In the genomic region with DNA sequence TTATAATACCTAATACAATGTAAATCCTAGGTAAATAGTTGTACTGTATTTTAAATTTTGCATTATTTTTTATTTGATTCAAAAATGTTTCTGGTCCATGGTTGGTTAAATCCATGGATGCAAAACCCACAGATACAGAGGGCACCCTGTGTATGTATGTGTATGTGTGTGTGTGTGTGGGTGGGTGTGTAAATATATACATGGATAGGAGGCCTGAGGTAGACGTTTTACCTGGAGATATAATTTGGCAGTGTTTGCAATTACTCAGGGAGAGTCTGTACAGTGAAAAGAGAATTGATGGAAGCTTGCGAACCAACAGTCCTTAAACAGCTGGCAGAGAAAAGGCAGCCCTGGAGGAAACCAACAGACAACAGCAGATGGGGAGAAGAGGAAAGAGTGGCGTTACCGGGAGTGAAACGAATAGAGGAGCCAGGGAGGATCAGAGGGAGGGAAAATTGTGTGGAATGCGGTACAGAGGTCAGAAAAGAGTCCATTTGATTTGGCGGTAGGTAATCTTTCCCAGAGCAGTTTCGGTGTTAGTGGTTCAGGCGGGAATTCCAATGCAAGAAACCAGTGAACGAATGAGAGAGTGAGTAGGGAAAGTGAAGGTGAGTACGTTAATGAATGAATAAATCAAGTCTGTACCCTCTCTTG, we compare ENCODE assay signal across 8 cellular contexts. TPM values are rescaled to one million over a fixed set of nuclear protein-coding genes. Genes with fewer than 3 reads are reported as not detected.
DNase-seq lines count a peak whose midpoint lies in the region; ATAC-seq and TF ChIP-seq lines count a peak whose summit lies in the region.

No MANE protein-coding gene starts in this region.

- H3K27me3 Mint-ChIP-seq in naive B cell = peaks cover 0 to 5% (median 0%) of the 10 kb centered on the region in 3 donors

- H3K27ac Mint-ChIP-seq in naive B cell = peak overlapping the region; percentile 99 to 100 (median 100)

- ATAC-seq in naive B cell (ENCODE audit: low read depth in 2 of 2) (no peak), GM18520 (IDR thresholded peaks at IDR 0.05; ENCODE audit: unreplicated experiment) (no peak)

- H3K4me3 ChIP-seq in AG04450 (ENCODE audit: low read depth, low read length) (peak overlapping the region; percentile 85), H7 (ENCODE audit: insufficient read depth, low read depth, low read length) (peak overlapping the region; percentile 89), epithelial cell of esophagus (ENCODE audit: low read length) (peak overlapping the region; percentile 89)

- TF ChIP-seq CTCF in AG04450 (IDR thresholded peaks at IDR 0.05; ENCODE audit: low read depth, low read length) = no peak
- no peak for TF ChIP-seq CTCF in RWPE1 (conservative IDR thresholded peaks at IDR 0.05; ENCODE audit: low read depth)
- TF ChIP-seq CTCF in epithelial cell of esophagus (IDR thresholded peaks at IDR 0.05; ENCODE audit: insufficient read depth, low read depth, low read length, missing control alignments) = no peak

- DNase-seq in AG04450 (ENCODE audit: low read depth, low spot score) (no peak), H7 (peak; percentile 62), RWPE1 (ENCODE audit: low spot score) (peak; percentile 55), epithelial cell of esophagus (ENCODE audit: low read depth) (no peak), naive B cell (no peak), cortex of kidney (lab: John Stamatoyannopoulos, UW) (no peak), KG1 (lab: John Stamatoyannopoulos, UW) (no peak)

- H3K9me3 Mint-ChIP-seq in naive B cell = no peaks in the 10 kb centered on the region

- H3K4me3 Mint-ChIP-seq in naive B cell = peak overlapping the region; percentile 91 to 100 (median 97)

- CTCF ChIA-PET in AG04450 (lab: Charles Lee) = interaction anchor here (0.5 kb wide), 1 partner anchor 616 kb away, joined by 5 read pairs; no protein-coding TSS in a partner anchor
- CTCF ChIA-PET in RWPE1 (lab: Yijun Ruan, JAX) = interaction anchor here (0.6 to 0.9 kb wide), 2 partner anchors 25 to 58 kb away, joined by 3 to 4 read pairs; no protein-coding TSS in a partner anchor

- peak overlapping the region; percentile 67 for H3K27ac ChIP-seq in AG04450 (ENCODE audit: low read depth, low read length)
- peak overlapping the region; percentile 88 for H3K27ac ChIP-seq in RWPE1

- no peaks in the 10 kb centered on the region for H3K36me3 ChIP-seq in H7 (replicated peaks; ENCODE audit: control insufficient read depth, insufficient read depth, low read length)

- POLR2A ChIA-PET in AG04450 (lab: Yijun Ruan, JAX) (interaction anchor here (0.6 to 1.0 kb wide), 2 partner anchors 15 to 32 kb away, joined by 4 to 5 read pairs; no protein-coding TSS in a partner anchor), RWPE1 (lab: Yijun Ruan, JAX; ENCODE audit: low non-redundant PET) (interaction anchor here (0.9 kb wide), 1 partner anchor 96 kb away, joined by 3 read pairs; no protein-coding TSS in a partner anchor)

- peaks cover under 1% of the 10 kb centered on the region for H3K27me3 ChIP-seq in AG04450 (ENCODE audit: control insufficient read depth, insufficient read depth, low read length)
- H3K27me3 ChIP-seq in H7 (ENCODE audit: control insufficient read depth, insufficient read depth, low read length) = no peaks in the 10 kb centered on the region

- H3K9me3 ChIP-seq in AG04450 (ENCODE audit: control insufficient read depth, insufficient read depth, low read length) = no peaks in the 10 kb centered on the region; the same call in 1 of the 2 replicates

- H3K4me1 Mint-ChIP-seq in naive B cell = peaks cover 31 to 45% (median 42%) of the 10 kb centered on the region in 3 donors

- peaks cover 0 to 7% of the 10 kb centered on the region in 2 donors for H3K36me3 Mint-ChIP-seq in naive B cell

RNA-seq across cellular contexts. Expression of a gene that starts 47.9 kb away (rescaled TPM):
- polyA plus RNA-seq in AG04450 (2011; rRNA removed) = 151 and 234 TPM in 2 replicates
- polyA minus RNA-seq in AG04450 (2011; rRNA and poly(A)+ RNA removed) = 159 and 216 TPM in 2 replicates
- 26.9 and 47.4 TPM in 2 replicates for total RNA-seq in H7 (2014; rRNA removed; shearing (Covaris generic))
- polyA plus RNA-seq in naive B cell (ENCODE audit: low read depth in 6 of 6) = under 1 TPM in 1 of 6 donors, not detected in 5; 0.53 TPM

Comparison
In these comparisons a context has a peak if more than half of its experiments do, and no peak if none do; other contexts are left out.
1. DNase-seq: peak in H7 (single experiment) and RWPE1 (single experiment); none in AG04450 (single experiment), epithelial cell of esophagus (single experiment), naive B cell (single experiment), cortex of kidney (single experiment) and KG1 (single experiment).
2. RNA of a gene that starts 47.9 kb away (polyA plus RNA-seq): 151 to 234 TPM in AG04450; 0.53 TPM in naive B cell; every median in the first group is over 10 times any median in the second.
3. Peak in every context shown above with its lines, with median percentiles within 50 percentile points of each other: H3K4me3 ChIP-seq.